8 cellular contexts compared by ENCODE assay signal in genomic region chr1:18927082-18927653, GRCh38. TPM values are rescaled to one million over a fixed set of nuclear protein-coding genes. Genes with fewer than 3 reads are reported as not detected.
DNase-seq lines count a peak whose midpoint lies in the region; ATAC-seq and TF ChIP-seq lines count a peak whose summit lies in the region.

No MANE protein-coding gene starts in this region.

- peaks cover 18% of the 10 kb centered on the region; the same call in 1 of the 2 replicates for H4K20me1 ChIP-seq in IMR-90 (ENCODE audit: insufficient read depth, low read length)
- H4K20me1 ChIP-seq in osteoblast (ENCODE audit: insufficient read depth, low read length): peaks cover 40% of the 10 kb centered on the region

- TF ChIP-seq POLR2A in IMR-90 (IDR thresholded peaks at IDR 0.05; ENCODE audit: low read depth, low read length): no peak

- H3K9ac ChIP-seq in IMR-90 (ENCODE audit: low read depth, low read length): peak overlapping the region; percentile 85

- BruUV-seq in IMR-90 (replicated peaks; lab: Mats Ljungman, UMichigan): no TSS peak

- no peak for TF ChIP-seq RAD21 in IMR-90 (IDR thresholded peaks at IDR 0.05; ENCODE audit: low read length)

- peak; percentile 52 for ATAC-seq in activated CD4-positive, alpha-beta T cell treated with anti-CD3 and anti-CD28 coated beads for 36 hours
- ATAC-seq in IMR-90 (ENCODE audit: low read depth) (no peak), HG02852 (IDR thresholded peaks at IDR 0.05; ENCODE audit: unreplicated experiment) (no peak)

- intact Hi-C loops in activated CD4-positive, alpha-beta T cell treated with anti-CD3 and anti-CD28 coated beads for 36 hours (cut with DNase I, micrococcal nuclease): loop anchor here in 1 of 2 experiments (2.0 to 10.0 kb wide), 2 partner anchors 74 to 1492 kb away; partner anchors contain the start of gene RCC2
- intact Hi-C loops in IMR-90 (cut with micrococcal nuclease): loop anchor here (2.0 kb wide), 1 partner anchor 30 kb away; the partner anchor contains the start of gene IFFO2

- H2AK5ac ChIP-seq in IMR-90 (ENCODE audit: low read depth, low read length): peak overlapping the region; percentile 99

- WGBS in IMR-90 (ENCODE audit: extremely low coverage in 2 of 2, insufficient read length in 1 of 2), 2 experiments: 94% methylated on average over 9 of the region's 16 CpGs; no CpG with 5 or more reads in 1 of the 2 experiments

- dilution Hi-C loops in IMR-90 (cut with HindIII; ENCODE audit: low sequenced_read_pairs, unreplicated experiment): no loop called here

- peak overlapping the region; percentile 69 for H3K4me3 Mint-ChIP-seq in activated CD4-positive, alpha-beta T cell treated with anti-CD3 and anti-CD28 coated beads for 36 hours

- peak overlapping the region; percentile 99 for H4K91ac ChIP-seq in IMR-90 (ENCODE audit: insufficient read depth, low read depth, low read length)

- H2AFZ ChIP-seq in IMR-90 (replicated peaks; ENCODE audit: low read length, poor library complexity) (peak overlapping the region; percentile 80), osteoblast (ENCODE audit: low read length) (peak overlapping the region; percentile 44)

- peaks cover 2% of the 10 kb centered on the region for H3K9me3 Mint-ChIP-seq in activated CD4-positive, alpha-beta T cell treated with anti-CD3 and anti-CD28 coated beads for 36 hours (ENCODE audit: low read depth)

- H3K4me1 ChIP-seq in IMR-90 (ENCODE audit: control insufficient read depth, insufficient read depth, low read length) (peaks cover 52% of the 10 kb centered on the region), osteoblast (ENCODE audit: insufficient read depth, low read length) (peaks cover 59% of the 10 kb centered on the region)

- H3K4me1 Mint-ChIP-seq in activated CD4-positive, alpha-beta T cell treated with anti-CD3 and anti-CD28 coated beads for 36 hours: peaks cover 93% of the 10 kb centered on the region

- H3K9me1 ChIP-seq in IMR-90 (ENCODE audit: insufficient read depth, low read length): peaks cover 36% of the 10 kb centered on the region

- peak overlapping the region; percentile 90 for H3K18ac ChIP-seq in IMR-90 (ENCODE audit: low read depth, low read length)

- no peak overlapping the region for H3K4me3 ChIP-seq in IMR-90 (ENCODE audit: insufficient read depth, low read depth, low read length)
- peak overlapping the region; percentile 26 for H3K4me3 ChIP-seq in osteoblast (ENCODE audit: insufficient read depth, low read length)

- no peaks in the 10 kb centered on the region for H3K27me3 Mint-ChIP-seq in activated CD4-positive, alpha-beta T cell treated with anti-CD3 and anti-CD28 coated beads for 36 hours

- peak overlapping the region; percentile 98 for H2BK20ac ChIP-seq in IMR-90 (ENCODE audit: low read depth, low read length)

- peak overlapping the region; percentile 98 to 100 for H4K8ac ChIP-seq in IMR-90 (ENCODE audit: low read depth in 2 of 2, low read length in 2 of 2)

- peak overlapping the region; percentile 98 for H2BK5ac ChIP-seq in IMR-90 (ENCODE audit: low read depth, low read length, poor library complexity, severe bottlenecking)

- H3K4ac ChIP-seq in IMR-90 (ENCODE audit: low read depth, low read length): peak overlapping the region; percentile 100

- CTCF ChIA-PET in activated CD4-positive, alpha-beta T cell treated with anti-CD3 and anti-CD28 coated beads for 36 hours (lab: Charles Lee): interaction anchor here (1.1 to 8.2 kb wide), 9 partner anchors 10 to 82 kb away, joined by 3 to 66 read pairs (median 3); no protein-coding TSS in a partner anchor
- CTCF ChIA-PET in IMR-90 (lab: Yijun Ruan, JAX): interaction anchor here (0.6 to 2.6 kb wide), 2 partner anchors 14 kb away, joined by 3 to 15 read pairs; no protein-coding TSS in a partner anchor

- H3K23ac ChIP-seq in IMR-90 (ENCODE audit: low read depth, low read length): peak overlapping the region; percentile 100

- POLR2A ChIA-PET in activated CD4-positive, alpha-beta T cell treated with anti-CD3 and anti-CD28 coated beads for 36 hours (lab: Charles Lee): interaction anchor here (0.6 to 3.4 kb wide), 15 partner anchors 8 to 1976 kb away, joined by 3 to 43 read pairs (median 5); partner anchors contain the start of genes ALDH4A1 and IFFO2
- POLR2A ChIA-PET in IMR-90 (lab: Charles Lee; ENCODE audit: unreplicated experiment): interaction anchor here (0.6 to 0.9 kb wide), 2 partner anchors 29 to 112 kb away, joined by 3 to 4 read pairs; partner anchors contain the start of gene IFFO2

- peak overlapping the region; percentile 99 for H4K5ac ChIP-seq in IMR-90 (ENCODE audit: low read depth, low read length)

- H3K14ac ChIP-seq in IMR-90 (replicated peaks; ENCODE audit: low read depth, low read length): peak overlapping the region; percentile 99

- peak overlapping the region; percentile 94 for H3K27ac ChIP-seq in IMR-90 (ENCODE audit: insufficient read depth, low read length)
- H3K27ac ChIP-seq in angular gyrus (ENCODE audit: low read depth, low read length): peak overlapping the region; percentile 24
- peak overlapping the region; percentile 91 for H3K27ac ChIP-seq in osteoblast (ENCODE audit: low read depth, low read length)

- TF ChIP-seq CTCF in IMR-90 (conservative IDR thresholded peaks at IDR 0.05; ENCODE audit: low read depth, low read length): no peak
- no peak for TF ChIP-seq CTCF in osteoblast (IDR thresholded peaks at IDR 0.05; ENCODE audit: extremely low read depth, low read depth, low read length)

- peak; percentile 71 for DNase-seq in activated CD4-positive, alpha-beta T cell treated with anti-CD3 and anti-CD28 coated beads for 36 hours
- DNase-seq in activated CD4-positive, alpha-beta T cell treated with anti-CD3 and anti-CD28 coated beads for 1 hour: no peak
- no peak for DNase-seq in IMR-90
- DNase-seq in osteoblast (ENCODE audit: insufficient read length, low spot score, missing footprints): peak; percentile 80
- DNase-seq in NCI-H187 treated with DMSO at 0.1 percent for 48 hours (lab: John Stamatoyannopoulos, UW): no peak
- no peak for DNase-seq in NCI-H524 (lab: John Stamatoyannopoulos, UW)

- peaks cover 8% of the 10 kb centered on the region for H3K36me3 Mint-ChIP-seq in activated CD4-positive, alpha-beta T cell treated with anti-CD3 and anti-CD28 coated beads for 36 hours (ENCODE audit: low read depth)

- H3K56ac ChIP-seq in IMR-90 (ENCODE audit: extremely low read depth, insufficient read depth, low read length): peak overlapping the region; percentile 96

- peak overlapping the region; percentile 100 for H2BK15ac ChIP-seq in IMR-90 (ENCODE audit: low read depth, low read length)

- no peaks in the 10 kb centered on the region for H3K36me3 ChIP-seq in IMR-90 (ENCODE audit: control insufficient read depth, insufficient read depth, low read length)
- no peaks in the 10 kb centered on the region for H3K36me3 ChIP-seq in osteoblast (ENCODE audit: insufficient read depth, low read length)

- H3K79me2 ChIP-seq in osteoblast (ENCODE audit: insufficient read depth, low read length): peaks cover 82% of the 10 kb centered on the region

- H3K27me3 ChIP-seq in IMR-90 (ENCODE audit: control insufficient read depth, insufficient read depth, low read length): no peaks in the 10 kb centered on the region
- no peaks in the 10 kb centered on the region for H3K27me3 ChIP-seq in osteoblast (ENCODE audit: insufficient read depth, low read length)

- H3K9me3 ChIP-seq in IMR-90 (ENCODE audit: control insufficient read depth, insufficient read depth, low read length) (no peaks in the 10 kb centered on the region), osteoblast (ENCODE audit: low read depth, low read length) (no peaks in the 10 kb centered on the region)

- peak overlapping the region; percentile 99 for H2AK9ac ChIP-seq in IMR-90 (replicated peaks; ENCODE audit: low read depth, low read length, poor library complexity)

- H3K4me2 ChIP-seq in IMR-90 (ENCODE audit: low read depth, low read length) (peak overlapping the region; percentile 69), osteoblast (ENCODE audit: insufficient read depth, low read length) (peak overlapping the region; percentile 64)

- H3K79me1 ChIP-seq in IMR-90 (ENCODE audit: low read depth in 1 of 2, low read length in 2 of 2): peaks cover 31 to 95% of the 10 kb centered on the region in 2 experiments; a peak in 3 of 4 replicates

- H2BK120ac ChIP-seq in IMR-90 (ENCODE audit: low read depth, low read length): peak overlapping the region; percentile 98

- peak overlapping the region; percentile 99 for H3K27ac Mint-ChIP-seq in activated CD4-positive, alpha-beta T cell treated with anti-CD3 and anti-CD28 coated beads for 36 hours

- in situ Hi-C loops in IMR-90 (cut with MboI; ENCODE audit: low sequenced_read_pairs): no loop called here

TF ChIP-seq in IMR-90, 13 proteins besides CTCF, POLR2A, EP300 and RAD21:
- TF ChIP-seq MXI1 (IDR thresholded peaks at IDR 0.05; ENCODE audit: borderline replicate concordance, low read depth, low read length) (no peak), ELK1 (IDR thresholded peaks at IDR 0.05; ENCODE audit: borderline replicate concordance, low read depth, low read length) (no peak)

RNA-seq across cellular contexts. Expression of gene ALDH4A1, which starts 24.8 kb away (rescaled TPM):
- 1 to 10 TPM; 4.4 to 5.8 TPM for total RNA-seq in activated CD4-positive, alpha-beta T cell treated with anti-CD3 and anti-CD28 coated beads for 36 hours
- total RNA-seq in IMR-90 (2012; rRNA removed) (8.6 TPM in 2 replicates), osteoblast (28.6 and 31.8 TPM in 2 replicates)
- polyA plus RNA-seq in IMR-90 (2012; rRNA removed): 21.1 and 23.0 TPM in 2 replicates
- polyA plus RNA-seq in IMR-90 (2012; cell fraction: cytosol; rRNA removed): 12.1 and 21.4 TPM in 2 replicates
- polyA plus RNA-seq in IMR-90 (2012; cell fraction: nucleus; rRNA removed; ENCODE audit: low replicate concordance): 16.8 and 36.6 TPM in 2 replicates

RNA-seq across cellular contexts. Expression of gene IFFO2, which starts 29.3 kb away (rescaled TPM):
- total RNA-seq in activated CD4-positive, alpha-beta T cell treated with anti-CD3 and anti-CD28 coated beads for 36 hours: 10 to 100 TPM; 48.3 to 62.7 TPM
- total RNA-seq in IMR-90 (2012; rRNA removed) (13.6 and 14.5 TPM in 2 replicates), osteoblast (6.8 and 10.9 TPM in 2 replicates)
- polyA plus RNA-seq in IMR-90 (2012; rRNA removed): 18.1 and 18.2 TPM in 2 replicates
- 14.9 and 25.2 TPM in 2 replicates for polyA plus RNA-seq in IMR-90 (2012; cell fraction: cytosol; rRNA removed)
- 20.2 and 32.8 TPM in 2 replicates for polyA plus RNA-seq in IMR-90 (2012; cell fraction: nucleus; rRNA removed; ENCODE audit: low replicate concordance)

Comparison
In these comparisons a context has a peak if more than half of its experiments do, and no peak if none do; other contexts are left out.
1. DNase-seq: peak in activated CD4-positive, alpha-beta T cell treated with anti-CD3 and anti-CD28 coated beads for 36 hours (single experiment) and osteoblast (single experiment); none in activated CD4-positive, alpha-beta T cell treated with anti-CD3 and anti-CD28 coated beads for 1 hour (single experiment), IMR-90 (single experiment), NCI-H187 treated with DMSO at 0.1 percent for 48 hours (single experiment) and NCI-H524 (0 of 2).
2. H3K27ac ChIP-seq: peak in every context shown above with its lines; median percentile 94 in IMR-90; 91 in osteoblast; 24 in angular gyrus.